In the genomic region with DNA sequence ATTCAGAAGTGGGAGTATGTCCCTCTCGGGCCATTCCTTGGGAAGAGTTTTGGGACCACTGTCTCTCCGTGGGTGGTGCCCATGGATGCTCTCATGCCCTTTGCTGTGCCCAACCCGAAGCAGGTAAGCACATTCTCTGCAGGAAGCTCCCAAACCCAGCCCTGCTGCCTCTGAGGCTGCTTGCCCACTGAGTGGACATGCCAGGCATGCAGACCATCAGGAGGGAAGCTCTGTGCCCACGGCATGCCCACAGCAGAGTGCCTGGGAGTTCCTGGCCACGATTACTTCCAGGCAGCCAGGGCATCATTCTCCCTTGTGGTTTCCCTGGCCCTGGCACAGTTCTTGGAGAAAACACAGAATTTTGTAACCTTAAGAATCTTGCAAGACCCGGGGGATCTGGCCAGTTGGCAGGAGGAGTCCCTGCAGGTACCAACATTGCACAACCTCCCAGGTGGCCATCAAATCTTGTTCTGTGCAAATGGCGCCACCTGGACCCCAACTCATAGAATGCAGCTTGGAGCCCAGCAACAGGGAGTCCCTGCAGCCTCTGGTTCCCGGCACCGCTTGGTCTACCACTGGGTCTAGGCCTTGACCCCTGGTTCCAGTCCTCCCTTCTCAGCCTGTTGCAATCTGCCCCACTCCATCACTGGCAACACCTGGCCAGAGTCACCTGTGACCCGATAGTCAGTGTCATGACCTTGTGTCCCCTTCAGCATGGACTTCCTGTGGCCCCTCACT, we compare ENCODE assay signal across 1 cellular context.
A peak's percentile ranks its signal among the peaks of the same experiment; 100 is the strongest.
TF ChIP-seq lines count a peak whose summit lies in the region.

No MANE protein-coding gene starts in this region.

TF ChIP-seq in HepG2, 621 proteins besides CTCF, POLR2A, EP300 and RAD21 (continued from another document and continues in another):
- TF ChIP-seq, protein P1, sequence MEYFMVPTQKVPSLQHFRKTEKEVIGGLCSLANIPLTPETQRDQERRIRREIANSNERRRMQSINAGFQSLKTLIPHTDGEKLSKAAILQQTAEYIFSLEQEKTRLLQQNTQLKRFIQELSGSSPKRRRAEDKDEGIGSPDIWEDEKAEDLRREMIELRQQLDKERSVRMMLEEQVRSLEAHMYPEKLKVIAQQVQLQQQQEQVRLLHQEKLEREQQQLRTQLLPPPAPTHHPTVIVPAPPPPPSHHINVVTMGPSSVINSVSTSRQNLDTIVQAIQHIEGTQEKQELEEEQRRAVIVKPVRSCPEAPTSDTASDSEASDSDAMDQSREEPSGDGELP (IDR thresholded peaks at IDR 0.05; ENCODE audit: borderline replicate concordance, low read depth) = peak; percentile 74
- TF ChIP-seq SOX6 (IDR thresholded peaks at IDR 0.05) = no peak
- TF ChIP-seq SOX6 (CRISPR knock-in tag; IDR thresholded peaks at IDR 0.05) = peak; percentile 48
- TF ChIP-seq ESRRA (CRISPR knock-in tag; IDR thresholded peaks at IDR 0.05; ENCODE audit: low read depth) = peak; percentile 27; the same call in 1 of the 2 replicates
- TF ChIP-seq ZSCAN21 (CRISPR knock-in tag; IDR thresholded peaks at IDR 0.05; ENCODE audit: borderline replicate concordance) = 0 out of 2 replicates have a peak, but pooled peaks have one; percentile 22
- no peak for TF ChIP-seq ATF7 (IDR thresholded peaks at IDR 0.05)
- TF ChIP-seq ATF7 (CRISPR knock-in tag; IDR thresholded peaks at IDR 0.05) = no peak
- TF ChIP-seq ZNF790 (CRISPR knock-in tag; IDR thresholded peaks at IDR 0.05; ENCODE audit: borderline replicate concordance) = no peak
- TF ChIP-seq ZNF383 (CRISPR knock-in tag; IDR thresholded peaks at IDR 0.05; ENCODE audit: borderline replicate concordance) = no peak
- peak; percentile 62; the same call in 1 of the 2 replicates for TF ChIP-seq MEIS1 (CRISPR knock-in tag; IDR thresholded peaks at IDR 0.05; ENCODE audit: borderline replicate concordance)
- peak; percentile 68; the same call in 1 of the 2 replicates for TF ChIP-seq KDM5B (CRISPR knock-in tag; IDR thresholded peaks at IDR 0.05; ENCODE audit: borderline replicate concordance)
- no peak for TF ChIP-seq ZNF850 (CRISPR knock-in tag; conservative IDR thresholded peaks at IDR 0.05)
- TF ChIP-seq, protein P2, sequence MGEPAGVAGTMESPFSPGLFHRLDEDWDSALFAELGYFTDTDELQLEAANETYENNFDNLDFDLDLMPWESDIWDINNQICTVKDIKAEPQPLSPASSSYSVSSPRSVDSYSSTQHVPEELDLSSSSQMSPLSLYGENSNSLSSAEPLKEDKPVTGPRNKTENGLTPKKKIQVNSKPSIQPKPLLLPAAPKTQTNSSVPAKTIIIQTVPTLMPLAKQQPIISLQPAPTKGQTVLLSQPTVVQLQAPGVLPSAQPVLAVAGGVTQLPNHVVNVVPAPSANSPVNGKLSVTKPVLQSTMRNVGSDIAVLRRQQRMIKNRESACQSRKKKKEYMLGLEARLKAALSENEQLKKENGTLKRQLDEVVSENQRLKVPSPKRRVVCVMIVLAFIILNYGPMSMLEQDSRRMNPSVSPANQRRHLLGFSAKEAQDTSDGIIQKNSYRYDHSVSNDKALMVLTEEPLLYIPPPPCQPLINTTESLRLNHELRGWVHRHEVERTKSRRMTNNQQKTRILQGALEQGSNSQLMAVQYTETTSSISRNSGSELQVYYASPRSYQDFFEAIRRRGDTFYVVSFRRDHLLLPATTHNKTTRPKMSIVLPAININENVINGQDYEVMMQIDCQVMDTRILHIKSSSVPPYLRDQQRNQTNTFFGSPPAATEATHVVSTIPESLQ (CRISPR knock-in tag; conservative IDR thresholded peaks at IDR 0.05) = no peak
- TF ChIP-seq RBM22 (optimal IDR thresholded peaks at IDR 0.05; ENCODE audit: low read length) = no peak
- TF ChIP-seq HNRNPL (IDR thresholded peaks at IDR 0.05; ENCODE audit: low read depth, low read length) = peak; percentile 92
- TF ChIP-seq, protein P3, sequence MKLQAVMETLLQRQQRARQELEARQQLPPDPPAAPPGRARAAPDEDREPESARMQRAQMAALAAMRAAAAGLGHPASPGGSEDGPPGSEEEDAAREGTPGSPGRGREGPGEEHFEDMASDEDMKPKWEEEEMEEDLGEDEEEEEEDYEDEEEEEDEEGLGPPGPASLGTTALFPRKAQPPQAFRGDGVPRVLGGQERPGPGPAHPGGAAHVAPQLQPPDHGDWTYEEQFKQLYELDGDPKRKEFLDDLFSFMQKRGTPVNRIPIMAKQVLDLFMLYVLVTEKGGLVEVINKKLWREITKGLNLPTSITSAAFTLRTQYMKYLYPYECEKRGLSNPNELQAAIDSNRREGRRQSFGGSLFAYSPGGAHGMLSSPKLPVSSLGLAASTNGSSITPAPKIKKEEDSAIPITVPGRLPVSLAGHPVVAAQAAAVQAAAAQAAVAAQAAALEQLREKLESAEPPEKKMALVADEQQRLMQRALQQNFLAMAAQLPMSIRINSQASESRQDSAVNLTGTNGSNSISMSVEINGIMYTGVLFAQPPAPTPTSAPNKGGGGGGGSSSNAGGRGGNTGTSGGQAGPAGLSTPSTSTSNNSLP (IDR thresholded peaks at IDR 0.05; ENCODE audit: low read depth, low read length) = no peak
- TF ChIP-seq, protein P4, sequence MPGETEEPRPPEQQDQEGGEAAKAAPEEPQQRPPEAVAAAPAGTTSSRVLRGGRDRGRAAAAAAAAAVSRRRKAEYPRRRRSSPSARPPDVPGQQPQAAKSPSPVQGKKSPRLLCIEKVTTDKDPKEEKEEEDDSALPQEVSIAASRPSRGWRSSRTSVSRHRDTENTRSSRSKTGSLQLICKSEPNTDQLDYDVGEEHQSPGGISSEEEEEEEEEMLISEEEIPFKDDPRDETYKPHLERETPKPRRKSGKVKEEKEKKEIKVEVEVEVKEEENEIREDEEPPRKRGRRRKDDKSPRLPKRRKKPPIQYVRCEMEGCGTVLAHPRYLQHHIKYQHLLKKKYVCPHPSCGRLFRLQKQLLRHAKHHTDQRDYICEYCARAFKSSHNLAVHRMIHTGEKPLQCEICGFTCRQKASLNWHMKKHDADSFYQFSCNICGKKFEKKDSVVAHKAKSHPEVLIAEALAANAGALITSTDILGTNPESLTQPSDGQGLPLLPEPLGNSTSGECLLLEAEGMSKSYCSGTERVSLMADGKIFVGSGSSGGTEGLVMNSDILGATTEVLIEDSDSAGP (CRISPR knock-in tag; IDR thresholded peaks at IDR 0.05; ENCODE audit: borderline replicate concordance) = 0 out of 2 replicates have a peak, but pooled peaks have one; percentile 31
- TF ChIP-seq RFXAP (CRISPR knock-in tag; IDR thresholded peaks at IDR 0.05; ENCODE audit: borderline replicate concordance) = peak; percentile 13; the same call in 1 of the 2 replicates
- TF ChIP-seq, protein P5, sequence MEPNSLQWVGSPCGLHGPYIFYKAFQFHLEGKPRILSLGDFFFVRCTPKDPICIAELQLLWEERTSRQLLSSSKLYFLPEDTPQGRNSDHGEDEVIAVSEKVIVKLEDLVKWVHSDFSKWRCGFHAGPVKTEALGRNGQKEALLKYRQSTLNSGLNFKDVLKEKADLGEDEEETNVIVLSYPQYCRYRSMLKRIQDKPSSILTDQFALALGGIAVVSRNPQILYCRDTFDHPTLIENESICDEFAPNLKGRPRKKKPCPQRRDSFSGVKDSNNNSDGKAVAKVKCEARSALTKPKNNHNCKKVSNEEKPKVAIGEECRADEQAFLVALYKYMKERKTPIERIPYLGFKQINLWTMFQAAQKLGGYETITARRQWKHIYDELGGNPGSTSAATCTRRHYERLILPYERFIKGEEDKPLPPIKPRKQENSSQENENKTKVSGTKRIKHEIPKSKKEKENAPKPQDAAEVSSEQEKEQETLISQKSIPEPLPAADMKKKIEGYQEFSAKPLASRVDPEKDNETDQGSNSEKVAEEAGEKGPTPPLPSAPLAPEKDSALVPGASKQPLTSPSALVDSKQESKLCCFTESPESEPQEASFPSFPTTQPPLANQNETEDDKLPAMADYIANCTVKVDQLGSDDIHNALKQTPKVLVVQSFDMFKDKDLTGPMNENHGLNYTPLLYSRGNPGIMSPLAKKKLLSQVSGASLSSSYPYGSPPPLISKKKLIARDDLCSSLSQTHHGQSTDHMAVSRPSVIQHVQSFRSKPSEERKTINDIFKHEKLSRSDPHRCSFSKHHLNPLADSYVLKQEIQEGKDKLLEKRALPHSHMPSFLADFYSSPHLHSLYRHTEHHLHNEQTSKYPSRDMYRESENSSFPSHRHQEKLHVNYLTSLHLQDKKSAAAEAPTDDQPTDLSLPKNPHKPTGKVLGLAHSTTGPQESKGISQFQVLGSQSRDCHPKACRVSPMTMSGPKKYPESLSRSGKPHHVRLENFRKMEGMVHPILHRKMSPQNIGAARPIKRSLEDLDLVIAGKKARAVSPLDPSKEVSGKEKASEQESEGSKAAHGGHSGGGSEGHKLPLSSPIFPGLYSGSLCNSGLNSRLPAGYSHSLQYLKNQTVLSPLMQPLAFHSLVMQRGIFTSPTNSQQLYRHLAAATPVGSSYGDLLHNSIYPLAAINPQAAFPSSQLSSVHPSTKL (CRISPR knock-in tag; IDR thresholded peaks at IDR 0.05) = peak; percentile 16; the same call in 1 of the 2 replicates
- 0 out of 2 replicates have a peak, but pooled peaks have one; percentile 9 for TF ChIP-seq FOSL2 (CRISPR knock-in tag; IDR thresholded peaks at IDR 0.05)
- peak; percentile 77 for TF ChIP-seq ZEB1 (IDR thresholded peaks at IDR 0.05; ENCODE audit: insufficient replicate concordance, low read depth)
- no peak for TF ChIP-seq FOXK2 (IDR thresholded peaks at IDR 0.05)
- no peak for TF ChIP-seq SMARCE1 (IDR thresholded peaks at IDR 0.05; ENCODE audit: borderline replicate concordance)
- TF ChIP-seq, protein P6, sequence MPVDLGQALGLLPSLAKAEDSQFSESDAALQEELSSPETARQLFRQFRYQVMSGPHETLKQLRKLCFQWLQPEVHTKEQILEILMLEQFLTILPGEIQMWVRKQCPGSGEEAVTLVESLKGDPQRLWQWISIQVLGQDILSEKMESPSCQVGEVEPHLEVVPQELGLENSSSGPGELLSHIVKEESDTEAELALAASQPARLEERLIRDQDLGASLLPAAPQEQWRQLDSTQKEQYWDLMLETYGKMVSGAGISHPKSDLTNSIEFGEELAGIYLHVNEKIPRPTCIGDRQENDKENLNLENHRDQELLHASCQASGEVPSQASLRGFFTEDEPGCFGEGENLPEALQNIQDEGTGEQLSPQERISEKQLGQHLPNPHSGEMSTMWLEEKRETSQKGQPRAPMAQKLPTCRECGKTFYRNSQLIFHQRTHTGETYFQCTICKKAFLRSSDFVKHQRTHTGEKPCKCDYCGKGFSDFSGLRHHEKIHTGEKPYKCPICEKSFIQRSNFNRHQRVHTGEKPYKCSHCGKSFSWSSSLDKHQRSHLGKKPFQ (CRISPR knock-in tag; IDR thresholded peaks at IDR 0.05; ENCODE audit: insufficient replicate concordance) = peak; percentile 29
- TF ChIP-seq, protein P7, sequence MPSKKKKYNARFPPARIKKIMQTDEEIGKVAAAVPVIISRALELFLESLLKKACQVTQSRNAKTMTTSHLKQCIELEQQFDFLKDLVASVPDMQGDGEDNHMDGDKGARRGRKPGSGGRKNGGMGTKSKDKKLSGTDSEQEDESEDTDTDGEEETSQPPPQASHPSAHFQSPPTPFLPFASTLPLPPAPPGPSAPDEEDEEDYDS (CRISPR knock-in tag; IDR thresholded peaks at IDR 0.05) = no peak
- no peak for TF ChIP-seq SYNCRIP (IDR thresholded peaks at IDR 0.05; ENCODE audit: insufficient read depth, low read depth, low read length)
- TF ChIP-seq, protein P8, sequence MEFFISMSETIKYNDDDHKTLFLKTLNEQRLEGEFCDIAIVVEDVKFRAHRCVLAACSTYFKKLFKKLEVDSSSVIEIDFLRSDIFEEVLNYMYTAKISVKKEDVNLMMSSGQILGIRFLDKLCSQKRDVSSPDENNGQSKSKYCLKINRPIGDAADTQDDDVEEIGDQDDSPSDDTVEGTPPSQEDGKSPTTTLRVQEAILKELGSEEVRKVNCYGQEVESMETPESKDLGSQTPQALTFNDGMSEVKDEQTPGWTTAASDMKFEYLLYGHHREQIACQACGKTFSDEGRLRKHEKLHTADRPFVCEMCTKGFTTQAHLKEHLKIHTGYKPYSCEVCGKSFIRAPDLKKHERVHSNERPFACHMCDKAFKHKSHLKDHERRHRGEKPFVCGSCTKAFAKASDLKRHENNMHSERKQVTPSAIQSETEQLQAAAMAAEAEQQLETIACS (CRISPR knock-in tag; IDR thresholded peaks at IDR 0.05) = no peak
- TF ChIP-seq, protein P9, sequence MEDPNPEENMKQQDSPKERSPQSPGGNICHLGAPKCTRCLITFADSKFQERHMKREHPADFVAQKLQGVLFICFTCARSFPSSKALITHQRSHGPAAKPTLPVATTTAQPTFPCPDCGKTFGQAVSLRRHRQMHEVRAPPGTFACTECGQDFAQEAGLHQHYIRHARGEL (CRISPR knock-in tag; IDR thresholded peaks at IDR 0.05) = peak; percentile 80; the same call in 1 of the 2 replicates
- TF ChIP-seq, protein P10, sequence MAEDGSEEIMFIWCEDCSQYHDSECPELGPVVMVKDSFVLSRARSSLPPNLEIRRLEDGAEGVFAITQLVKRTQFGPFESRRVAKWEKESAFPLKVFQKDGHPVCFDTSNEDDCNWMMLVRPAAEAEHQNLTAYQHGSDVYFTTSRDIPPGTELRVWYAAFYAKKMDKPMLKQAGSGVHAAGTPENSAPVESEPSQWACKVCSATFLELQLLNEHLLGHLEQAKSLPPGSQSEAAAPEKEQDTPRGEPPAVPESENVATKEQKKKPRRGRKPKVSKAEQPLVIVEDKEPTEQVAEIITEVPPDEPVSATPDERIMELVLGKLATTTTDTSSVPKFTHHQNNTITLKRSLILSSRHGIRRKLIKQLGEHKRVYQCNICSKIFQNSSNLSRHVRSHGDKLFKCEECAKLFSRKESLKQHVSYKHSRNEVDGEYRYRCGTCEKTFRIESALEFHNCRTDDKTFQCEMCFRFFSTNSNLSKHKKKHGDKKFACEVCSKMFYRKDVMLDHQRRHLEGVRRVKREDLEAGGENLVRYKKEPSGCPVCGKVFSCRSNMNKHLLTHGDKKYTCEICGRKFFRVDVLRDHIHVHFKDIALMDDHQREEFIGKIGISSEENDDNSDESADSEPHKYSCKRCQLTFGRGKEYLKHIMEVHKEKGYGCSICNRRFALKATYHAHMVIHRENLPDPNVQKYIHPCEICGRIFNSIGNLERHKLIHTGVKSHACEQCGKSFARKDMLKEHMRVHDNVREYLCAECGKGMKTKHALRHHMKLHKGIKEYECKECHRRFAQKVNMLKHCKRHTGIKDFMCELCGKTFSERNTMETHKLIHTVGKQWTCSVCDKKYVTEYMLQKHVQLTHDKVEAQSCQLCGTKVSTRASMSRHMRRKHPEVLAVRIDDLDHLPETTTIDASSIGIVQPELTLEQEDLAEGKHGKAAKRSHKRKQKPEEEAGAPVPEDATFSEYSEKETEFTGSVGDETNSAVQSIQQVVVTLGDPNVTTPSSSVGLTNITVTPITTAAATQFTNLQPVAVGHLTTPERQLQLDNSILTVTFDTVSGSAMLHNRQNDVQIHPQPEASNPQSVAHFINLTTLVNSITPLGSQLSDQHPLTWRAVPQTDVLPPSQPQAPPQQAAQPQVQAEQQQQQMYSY (CRISPR knock-in tag; IDR thresholded peaks at IDR 0.05) = no peak
- TF ChIP-seq NFE2L2 (IDR thresholded peaks at IDR 0.05; ENCODE audit: low read length) = no peak
